17 cellular contexts compared by ENCODE assay signal in genomic region chr6:1574083-1574761, GRCh38. TPM values are rescaled to one million over a fixed set of nuclear protein-coding genes. Genes with fewer than 3 reads are reported as not detected.
DNase-seq lines count a peak whose midpoint lies in the region; ATAC-seq, FAIRE-seq and TF ChIP-seq lines count a peak whose summit lies in the region.
"Had no signal": no experiment of that assay in that cellular context is flagged by ENCODE, and none has a peak within 500 bp of the region (broad histone marks: within the 10 kb centered on the region; RNA-seq: fewer than 3 reads in every experiment).

No MANE protein-coding gene starts in this region.

- H4K91ac ChIP-seq in trophoblast cell (ENCODE audit: low read depth, low read length): no peak overlapping the region

- TF ChIP-seq EP300 in upper lobe of left lung (IDR thresholded peaks at IDR 0.05): no peak

- WGBS in upper lobe of left lung, 2 donors: 84 to 88% methylated on average over 13 of the region's 13 CpGs
- no CpG with 5 or more reads among the region's 13 CpGs for WGBS in trophoblast cell (ENCODE audit: extremely low coverage, insufficient coverage, insufficient read length)

- no peak for TF ChIP-seq POLR2A in upper lobe of left lung (IDR thresholded peaks at IDR 0.05)

- no peaks in the 10 kb centered on the region for H3K9me1 ChIP-seq in keratinocyte (ENCODE audit: control insufficient read depth, extremely low read depth, insufficient read depth, low read length)

- H3K36me3 ChIP-seq in keratinocyte (ENCODE audit: control insufficient read depth in 2 of 2, extremely low read depth in 1 of 2, insufficient read depth in 2 of 2, low read length in 2 of 2): no peaks in the 10 kb centered on the region
- H3K36me3 ChIP-seq in stomach smooth muscle (ENCODE audit: control insufficient read depth in 2 of 2, insufficient read depth in 2 of 2, low read length in 2 of 2): no peaks in the 10 kb centered on the region
- no peaks in the 10 kb centered on the region for H3K36me3 ChIP-seq in upper lobe of left lung
- no peaks in the 10 kb centered on the region for H3K36me3 ChIP-seq in trophoblast cell (ENCODE audit: control insufficient read depth in 1 of 2, insufficient read depth in 2 of 2, low read length in 2 of 2)
- H3K36me3 ChIP-seq: colonic mucosa had no signal

- no peak overlapping the region for H2BK5ac ChIP-seq in trophoblast cell (ENCODE audit: low read depth, low read length, poor library complexity)

- H3K79me2 ChIP-seq in keratinocyte (ENCODE audit: control insufficient read depth, insufficient read depth, low read length) (no peaks in the 10 kb centered on the region), trophoblast cell (ENCODE audit: control insufficient read depth, insufficient read depth, low read length, poor library complexity) (no peaks in the 10 kb centered on the region)

- H3K4me3 ChIP-seq in keratinocyte (ENCODE audit: control insufficient read depth in 2 of 3, extremely low read depth in 1 of 3, insufficient read depth in 2 of 3, low read depth in 1 of 3, low read length in 3 of 3): no peak overlapping the region
- no peak overlapping the region for H3K4me3 ChIP-seq in stomach smooth muscle (ENCODE audit: low read length in 2 of 2)
- H3K4me3 ChIP-seq in upper lobe of left lung: no peak overlapping the region
- no peak overlapping the region for H3K4me3 ChIP-seq in trophoblast cell (ENCODE audit: low read depth, low read length)
- H3K4me3 ChIP-seq: colonic mucosa had no signal

- H3K9ac ChIP-seq in keratinocyte (ENCODE audit: control insufficient read depth, extremely low read depth, insufficient read depth, low read length) (no peak overlapping the region), stomach smooth muscle (ENCODE audit: low read length in 2 of 2) (no peak overlapping the region), trophoblast cell (ENCODE audit: low read length) (no peak overlapping the region)

- H3K4me2 ChIP-seq in keratinocyte (ENCODE audit: control insufficient read depth, extremely low read depth, insufficient read depth, low read depth, low read length) (no peak overlapping the region), trophoblast cell (ENCODE audit: low read length) (no peak overlapping the region)

- H3K4me1 ChIP-seq in keratinocyte (ENCODE audit: control insufficient read depth, extremely low read depth, insufficient read depth, low read length): no peaks in the 10 kb centered on the region
- H3K4me1 ChIP-seq in stomach smooth muscle (ENCODE audit: control insufficient read depth, insufficient read depth, low read length): peaks cover 21% of the 10 kb centered on the region
- peaks cover 0 to 6% (median 0%) of the 10 kb centered on the region in 4 donors for H3K4me1 ChIP-seq in upper lobe of left lung
- peaks cover 17% of the 10 kb centered on the region in 2 experiments for H3K4me1 ChIP-seq in trophoblast cell (ENCODE audit: control insufficient read depth in 1 of 2, insufficient read depth in 2 of 2, low read length in 2 of 2)
- H3K4me1 ChIP-seq: colonic mucosa had no signal

- H4K20me1 ChIP-seq in keratinocyte (ENCODE audit: control insufficient read depth, extremely low read depth, insufficient read depth, low read length): no peaks in the 10 kb centered on the region

- dilution Hi-C loops in keratinocyte (cut with MboI; ENCODE audit: extremely low pct_ligation_motif_present, low sequenced_read_pairs): no loop called here

- H2BK120ac ChIP-seq in trophoblast cell (ENCODE audit: insufficient read depth, low read length, poor library complexity): no peak overlapping the region

- H3K18ac ChIP-seq in trophoblast cell (ENCODE audit: low read length): no peak overlapping the region

- H3K27ac ChIP-seq in caudate nucleus (ENCODE audit: low read depth, low read length) (peak overlapping the region; percentile 61), keratinocyte (ENCODE audit: control insufficient read depth, insufficient read depth, low read length) (no peak overlapping the region), stomach smooth muscle (ENCODE audit: low read length) (peak overlapping the region; percentile 31), upper lobe of left lung (no peak overlapping the region), trophoblast cell (ENCODE audit: low read depth, low read length) (no peak overlapping the region)
- H3K27ac ChIP-seq: colonic mucosa had no signal

- H2BK12ac ChIP-seq in trophoblast cell (ENCODE audit: low read length): no peak overlapping the region

- no peaks in the 10 kb centered on the region for H3K27me3 ChIP-seq in keratinocyte (ENCODE audit: control insufficient read depth, extremely low read depth, insufficient read depth, low read length)
- peaks cover 0 to under 1% of the 10 kb centered on the region in 2 donors for H3K27me3 ChIP-seq in stomach smooth muscle (ENCODE audit: control insufficient read depth in 1 of 2, insufficient read depth in 2 of 2, low read length in 2 of 2)
- no peaks in the 10 kb centered on the region for H3K27me3 ChIP-seq in upper lobe of left lung
- no peaks in the 10 kb centered on the region for H3K27me3 ChIP-seq in trophoblast cell (ENCODE audit: insufficient read depth, low read length)
- H3K27me3 ChIP-seq: colonic mucosa had no signal

- no peak overlapping the region for H4K12ac ChIP-seq in trophoblast cell (ENCODE audit: low read depth, low read length)

- H2AK5ac ChIP-seq in trophoblast cell (ENCODE audit: low read length): no peak overlapping the region

- peak; percentile 38 for DNase-seq in NCI-H526 treated with DMSO at 0.1 percent for 48 hours (lab: John Stamatoyannopoulos, UW)
- DNase-seq in caudate nucleus (lab: John Stamatoyannopoulos, UW): peak in 27 of 61 donors; percentile 6 to 66 (median 33)
- DNase-seq in keratinocyte (ENCODE audit: low read depth, low spot score): no peak
- DNase-seq in upper lobe of left lung: no peak
- DNase-seq in AML-193 (lab: John Stamatoyannopoulos, UW): no peak
- no peak for DNase-seq in trophoblast cell
- no peak for DNase-seq in COLO668 (lab: John Stamatoyannopoulos, UW; ENCODE audit: unreplicated experiment)
- DNase-seq: activated CD4-positive, alpha-beta T cell treated with anti-CD3 and anti-CD28 coated beads for 4 hours; activated T-cell treated with anti-CD3 and anti-CD28 coated beads, Interleukin-2, amount 50 U/mL, for 4 hours; colonic mucosa; DMS79; erythroblast; H9; natural killer cell; NCI-H1048; stimulated activated CD4-positive, alpha-beta T cell treated with anti-CD3 and anti-CD28 coated beads, Interleukin-4, amount 100 ng/mL, for 24 hours had no signal

- H3K23ac ChIP-seq in trophoblast cell (ENCODE audit: low read length): no peak overlapping the region

- no peak overlapping the region for H3K14ac ChIP-seq in trophoblast cell (ENCODE audit: low read length)

- no peaks in the 10 kb centered on the region for H3K79me1 ChIP-seq in trophoblast cell (ENCODE audit: low read length)

- TF ChIP-seq CTCF in keratinocyte (optimal IDR thresholded peaks at IDR 0.05 in 1 of 3, IDR thresholded peaks at IDR 0.05 in 1 of 3, conservative IDR thresholded peaks at IDR 0.05 in 1 of 3; ENCODE audit: extremely low read depth in 1 of 3, insufficient read depth in 2 of 3, low read length in 3 of 3): no peak
- no peak for TF ChIP-seq CTCF in upper lobe of left lung (IDR thresholded peaks at IDR 0.05)

- no peak overlapping the region for H4K8ac ChIP-seq in trophoblast cell (ENCODE audit: low read depth, low read length)

- no peaks in the 10 kb centered on the region for H3K9me3 ChIP-seq in keratinocyte (ENCODE audit: control insufficient read depth, low read depth, low read length)
- H3K9me3 ChIP-seq in stomach smooth muscle (ENCODE audit: control insufficient read depth in 2 of 2, low read length in 2 of 2): no peaks in the 10 kb centered on the region
- peaks cover 0 to 18% (median 5%) of the 10 kb centered on the region in 4 donors for H3K9me3 ChIP-seq in upper lobe of left lung
- H3K9me3 ChIP-seq in trophoblast cell (ENCODE audit: insufficient read depth, low read depth, low read length): no peaks in the 10 kb centered on the region

- no peak for ATAC-seq in upper lobe of left lung (ENCODE audit: low FRiP score in 2 of 2)
- ATAC-seq: activated T-cell treated with anti-CD3 and anti-CD28 coated beads, Interleukin-2, amount 50 U/mL, for 4 hours; natural killer cell had no signal

- FAIRE-seq in keratinocyte (lab: Jason Lieb, UNC): no peak

- no peak overlapping the region for H3K4ac ChIP-seq in trophoblast cell (ENCODE audit: low read depth, low read length)

- peak overlapping the region; percentile 1 for H2AFZ ChIP-seq in keratinocyte (ENCODE audit: control insufficient read depth, low read length)
- no peak overlapping the region for H2AFZ ChIP-seq in trophoblast cell (ENCODE audit: insufficient read depth, low read length, poor library complexity)

RNA-seq across cellular contexts. Expression of gene FOXC1, which starts 35.5 kb away (rescaled TPM):
- 3.2 to 4.5 TPM (median 4.3 TPM) in 3 replicates for polyA plus RNA-seq in keratinocyte
- 9.0 TPM for polyA plus RNA-seq in keratinocyte (2011; ENCODE audit: low read depth)
- polyA plus RNA-seq in keratinocyte (2011; cell fraction: cytosol; rRNA removed): 2.7 and 4.5 TPM in 2 replicates
- polyA plus RNA-seq in keratinocyte (2011; cell fraction: nucleus; rRNA removed): 5.1 and 6.9 TPM in 2 replicates
- polyA plus RNA-seq in keratinocyte (2012; ENCODE audit: low replicate concordance): 5.0 and 7.0 TPM in 2 replicates
- polyA minus RNA-seq in keratinocyte: 2.0 to 3.8 TPM (median 2.1 TPM) in 3 replicates
- 5.4 TPM for polyA minus RNA-seq in keratinocyte (2011; cell fraction: cytosol; rRNA and poly(A)+ RNA removed)
- polyA minus RNA-seq in keratinocyte (2011; cell fraction: nucleus; rRNA and poly(A)+ RNA removed): 4.7 and 4.9 TPM in 2 replicates
- 1 to 10 TPM in 5 of 6 donors, under 1 TPM in 1; 0.22 to 5.5 (median 2.2) TPM for total RNA-seq in upper lobe of left lung
- 0.46 and 0.59 TPM in 2 replicates for polyA plus RNA-seq in trophoblast cell (2013)
- total RNA-seq: H9 had no signal

Comparison
In these comparisons a context has a peak if more than half of its experiments do, and no peak if none do; other contexts are left out.
1. H3K27ac ChIP-seq: peak in caudate nucleus (single experiment) and stomach smooth muscle (single experiment); none in keratinocyte (single experiment), upper lobe of left lung (0 of 4) and trophoblast cell (single experiment).